ENCODE assay signal across 18 cellular contexts in genomic region chr3:10601857-10602230, GRCh38.
"Had no signal": no experiment of that assay in that cellular context is flagged by ENCODE, and none has a peak within 500 bp of the region (broad histone marks: within the 10 kb centered on the region; RNA-seq: fewer than 3 reads in every experiment).

No MANE protein-coding gene starts in this region.

- H3K36me3 ChIP-seq: cardiac muscle cell, gastroesophageal sphincter, tibial nerve had no signal

- H3K4me1 ChIP-seq: gastroesophageal sphincter had no signal

- ATAC-seq: gastroesophageal sphincter, left colon had no signal

- DNase-seq: activated CD4-positive, alpha-beta memory T cell treated with anti-CD3 and anti-CD28 coated beads for 36 hours; activated CD4-positive, alpha-beta T cell treated with anti-CD3 and anti-CD28 coated beads for 48 hours; activated CD8-positive, alpha-beta memory T cell treated with anti-CD3 and anti-CD28 coated beads, Interleukin-2, amount 50 U/mL, for 4 hours; activated gamma-delta T cell; activated naive CD4-positive, alpha-beta T cell treated with anti-CD3 and anti-CD28 coated beads, Interleukin-2, amount 50 U/mL, for 16 hours; activated T-cell treated with anti-CD3 and anti-CD28 coated beads, Interleukin-2, amount 50 U/mL, for 1 hour; cortex of kidney; left colon; naive B cell; right cardiac atrium; stimulated activated naive CD4-positive, alpha-beta T cell; T-helper 1 cell had no signal

- H3K4me3 ChIP-seq: cardiac muscle cell, gastroesophageal sphincter, hepatocyte, tibial nerve had no signal

- H3K4me2 ChIP-seq: hepatocyte had no signal

- H3K27ac ChIP-seq: cardiac muscle cell, gastroesophageal sphincter, hepatocyte had no signal

- H3K27ac Mint-ChIP-seq: activated CD4-positive, alpha-beta memory T cell treated with anti-CD3 and anti-CD28 coated beads for 36 hours; activated T-helper 1 cell treated with anti-CD3 and anti-CD28 coated beads, Interleukin-12 subunit alpha, Interleukin-12 subunit beta, Interleukin-2, Interleukin-4 antibody, amounts not matched to agents 30 ng/mL and 10 ng/mL and 1 ng/mL, durations not matched to agents 14 hours and 24 hours and 36 hours; mesothelial cell of epicardium; naive B cell had no signal

- H3K9me3 Mint-ChIP-seq: activated CD4-positive, alpha-beta memory T cell treated with anti-CD3 and anti-CD28 coated beads for 36 hours; activated T-helper 1 cell treated with anti-CD3 and anti-CD28 coated beads, Interleukin-12 subunit alpha, Interleukin-12 subunit beta, Interleukin-2, Interleukin-4 antibody, amounts not matched to agents 30 ng/mL and 10 ng/mL and 1 ng/mL, durations not matched to agents 14 hours and 24 hours and 36 hours; mesothelial cell of epicardium had no signal

- H2AFZ ChIP-seq: hepatocyte had no signal

- H3K27me3 ChIP-seq: tibial nerve had no signal

- H3K79me2 ChIP-seq: hepatocyte had no signal

- H3K4me1 Mint-ChIP-seq: mesothelial cell of epicardium had no signal

- H3K9me3 ChIP-seq: gastroesophageal sphincter, tibial nerve had no signal

- H3K36me3 Mint-ChIP-seq: activated CD4-positive, alpha-beta memory T cell treated with anti-CD3 and anti-CD28 coated beads for 36 hours; mesothelial cell of epicardium had no signal

- H3K4me3 Mint-ChIP-seq: activated CD4-positive, alpha-beta memory T cell treated with anti-CD3 and anti-CD28 coated beads for 36 hours; activated T-helper 1 cell treated with anti-CD3 and anti-CD28 coated beads, Interleukin-12 subunit alpha, Interleukin-12 subunit beta, Interleukin-2, Interleukin-4 antibody, amounts not matched to agents 30 ng/mL and 10 ng/mL and 1 ng/mL, durations not matched to agents 14 hours and 24 hours and 36 hours; mesothelial cell of epicardium; naive B cell had no signal
